12 cellular contexts compared by ENCODE assay signal in genomic region chr11:65695459-65696241, GRCh38. TPM values are rescaled to one million over a fixed set of nuclear protein-coding genes. Genes with fewer than 3 reads are reported as not detected.
A peak's percentile ranks its signal among the peaks of the same experiment; 100 is the strongest.
DNase-seq lines count a peak whose midpoint lies in the region; ATAC-seq, FAIRE-seq and TF ChIP-seq lines count a peak whose summit lies in the region.
"Had no signal": no experiment of that assay in that cellular context is flagged by ENCODE, and none has a peak within 500 bp of the region (broad histone marks: within the 10 kb centered on the region; RNA-seq: fewer than 3 reads in every experiment).

No MANE protein-coding gene starts in this region.

- BruUV-seq in HepG2 (replicated peaks; lab: Mats Ljungman, UMichigan) = no TSS peak

- H3K27ac ChIP-seq in breast epithelium (peak overlapping the region; percentile 22 to 65), HepG2 (ENCODE audit: extremely low read length, insufficient read depth, low read length) (no peak overlapping the region)

- H3K27me3 Mint-ChIP-seq in HFFc6 (ENCODE audit: insufficient read depth) = peaks cover 28% of the 10 kb centered on the region
- H3K27me3 Mint-ChIP-seq: activated B cell treated with CpG ODN at 0.5 μM for 24 hours had no signal

- H3K27ac Mint-ChIP-seq in HFFc6 = no peak overlapping the region
- H3K27ac Mint-ChIP-seq: activated B cell treated with CpG ODN at 0.5 μM for 24 hours had no signal

- H4K20me1 ChIP-seq in HepG2 (ENCODE audit: insufficient read depth, low read length) = no peaks in the 10 kb centered on the region

- H3K36me3 ChIP-seq in breast epithelium (no peaks in the 10 kb centered on the region), HepG2 (replicated peaks in 1 of 2; ENCODE audit: control insufficient read depth in 1 of 2, insufficient read depth in 2 of 2, low read length in 2 of 2) (no peaks in the 10 kb centered on the region)

- no peaks in the 10 kb centered on the region for H3K9me3 Mint-ChIP-seq in HFFc6
- H3K9me3 Mint-ChIP-seq: activated B cell treated with CpG ODN at 0.5 μM for 24 hours had no signal

- H3K79me2 ChIP-seq in HepG2 (ENCODE audit: insufficient read depth, low read length) = no peaks in the 10 kb centered on the region

- H3K4me1 Mint-ChIP-seq in HFFc6 (ENCODE audit: low read depth) = no peaks in the 10 kb centered on the region

- no peak overlapping the region for H3K4me3 ChIP-seq in breast epithelium
- peak overlapping the region in 1 of 3 experiments; percentile 10; a peak in 1 of 6 replicates for H3K4me3 ChIP-seq in HepG2 (replicated peaks in 1 of 3; ENCODE audit: insufficient read depth in 1 of 3, low read depth in 2 of 3, low read length in 3 of 3)

- H3K27me3 ChIP-seq in breast epithelium = no peaks in the 10 kb centered on the region
- peaks cover 2 to 31% of the 10 kb centered on the region in 2 experiments for H3K27me3 ChIP-seq in HepG2 (ENCODE audit: control insufficient read depth in 1 of 2, insufficient read depth in 2 of 2, low read length in 2 of 2)

- CTCF ChIA-PET in HepG2 (lab: Yijun Ruan, JAX; ENCODE audit: low intra/inter-chr PET ratio, low total read pairs) = no interaction called here

- no peak for TF ChIP-seq EP300 in HepG2 (IDR thresholded peaks at IDR 0.05; ENCODE audit: low read depth in 2 of 2, low read length in 2 of 2)
- no peak for TF ChIP-seq EP300 in HepG2 (CRISPR knock-in tag; IDR thresholded peaks at IDR 0.05; ENCODE audit: borderline replicate concordance)

- TF ChIP-seq CTCF in breast epithelium (IDR thresholded peaks at IDR 0.05) (no peak), HepG2 (CRISPR knock-in tag; IDR thresholded peaks at IDR 0.05) (no peak), HFFc6 (IDR thresholded peaks at IDR 0.05) (no peak)

- no peak overlapping the region for H3K4me3 Mint-ChIP-seq in HFFc6
- H3K4me3 Mint-ChIP-seq: activated B cell treated with CpG ODN at 0.5 μM for 24 hours had no signal

- H3K9ac ChIP-seq in HepG2 (ENCODE audit: insufficient read depth, low read depth, low read length) = no peak overlapping the region

- POLR2A ChIA-PET in HepG2 (lab: Yijun Ruan, JAX) = interaction anchor here (0.9 to 1.2 kb wide), 2 partner anchors 25 to 43 kb away, joined by 3 read pairs; partner anchors contain the start of gene RNASEH2C

- H2AFZ ChIP-seq in HepG2 (ENCODE audit: low read length) = no peak overlapping the region

- TF ChIP-seq RAD21 in HepG2 (CRISPR knock-in tag; IDR thresholded peaks at IDR 0.05) = no peak

- intact Hi-C loops in breast epithelium (cut with DNase I; ENCODE audit: low total_unique reads) = no loop called here
- intact Hi-C loops in HepG2 (cut with micrococcal nuclease; ENCODE audit: unreplicated experiment) = no loop called here

- 15% methylated on average over 12 of the region's 12 CpGs for WGBS in HepG2 (ENCODE audit: low lambda C conversion rate)

- in situ Hi-C loops in HepG2 (cut with HindIII; ENCODE audit: extremely low pct_ligation_motif_present, low pct_unique_long_range_greater_than_20kb) = no loop called here

- H3K9me3 ChIP-seq in breast epithelium = no peaks in the 10 kb centered on the region
- H3K9me3 ChIP-seq in HepG2 (ENCODE audit: low read length) = no peaks in the 10 kb centered on the region

- peak; percentile 99 for DNase-seq in COR-L47 (lab: John Stamatoyannopoulos, UW)
- DNase-seq in NCI-H2081 treated with DMSO at 0.1 percent for 48 hours (lab: John Stamatoyannopoulos, UW) = peak; percentile 93
- peak; percentile 67 to 76 for DNase-seq in breast epithelium (ENCODE audit: low spot score in 2 of 2)
- DNase-seq in HepG2 (ENCODE audit: low spot score) = peak; percentile 77
- DNase-seq in T-helper 2 cell = no peak
- no peak for DNase-seq in HFFc6
- DNase-seq in AG08396 (ENCODE audit: low spot score) = no peak
- DNase-seq: activated B cell treated with CpG ODN at 0.5 μM for 24 hours, AML-193 had no signal

- no peaks in the 10 kb centered on the region for H3K4me1 ChIP-seq in breast epithelium
- peaks cover 15% of the 10 kb centered on the region for H3K4me1 ChIP-seq in HepG2 (ENCODE audit: insufficient read depth, low read length)

- H3K4me2 ChIP-seq in HepG2 (ENCODE audit: low read depth, low read length) = peak overlapping the region; percentile 45; the same call in 1 of the 2 replicates

- no peak for FAIRE-seq in HepG2 (lab: Jason Lieb, UNC)
- FAIRE-seq: astrocyte, GM18507 had no signal

- no peaks in the 10 kb centered on the region for H3K36me3 Mint-ChIP-seq in HFFc6 (ENCODE audit: low read depth)

- ATAC-seq in HepG2 (peak; percentile 42; the same call in 2 of the 3 replicates), HG02678 (IDR thresholded peaks at IDR 0.05; ENCODE audit: unreplicated experiment) (no peak)

- TF ChIP-seq POLR2A in breast epithelium (IDR thresholded peaks at IDR 0.05) (no peak), HepG2 (IDR thresholded peaks at IDR 0.05; ENCODE audit: insufficient read depth in 1 of 2, low read depth in 2 of 2, low read length in 2 of 2) (no peak)

RNA-seq across cellular contexts. Expression of gene KAT5, which starts 16.4 kb away (rescaled TPM):
- total RNA-seq in breast epithelium (10 to 100 TPM; 50.1 to 66.7 (median 61.3) TPM), HepG2 (2016; rRNA removed; fragmentation: Illumina TruSeq; extraction: Trizol) (45.4 and 48.3 TPM in 2 replicates)
- total RNA-seq in HepG2 (2016; cell fraction: cytosol; rRNA removed; fragmentation: Illumina TruSeq; extraction: Trizol; ENCODE audit: low read depth) = 8.5 and 8.6 TPM in 2 replicates
- 45.1 and 48.4 TPM in 2 replicates for total RNA-seq in HepG2 (2016; cell fraction: insoluble cytoplasmic fraction; rRNA removed; fragmentation: Illumina TruSeq; extraction: Trizol)
- 17.0 and 19.2 TPM in 2 replicates for total RNA-seq in HepG2 (2016; cell fraction: membrane; rRNA removed; fragmentation: Illumina TruSeq; extraction: Trizol)
- total RNA-seq in HepG2 (2016; cell fraction: nucleus; rRNA removed; fragmentation: Illumina TruSeq; extraction: Trizol) = 28.1 and 30.8 TPM in 2 replicates
- 34.4 and 35.2 TPM in 2 replicates for polyA plus RNA-seq in HepG2 (2011; rRNA removed)
- polyA plus RNA-seq in HepG2 (2011; cell fraction: cytosol; rRNA removed) = 21.9 and 28.4 TPM in 2 replicates
- 53.3 and 53.6 TPM in 2 replicates for polyA plus RNA-seq in HepG2 (2011; cell fraction: nucleus; rRNA removed)
- polyA plus RNA-seq in HepG2 (2012) = 19.9 and 22.4 TPM in 2 replicates
- polyA plus RNA-seq in HepG2 (2016; cell fraction: cytosol; fragmentation: Illumina TruSeq; extraction: Trizol; ENCODE audit: low read depth) = 5.2 and 5.8 TPM in 2 replicates
- polyA plus RNA-seq in HepG2 (2016; cell fraction: insoluble cytoplasmic fraction; fragmentation: Illumina TruSeq; extraction: Trizol; ENCODE audit: low read depth) = 41.7 and 50.6 TPM in 2 replicates
- 9.1 and 12.0 TPM in 2 replicates for polyA plus RNA-seq in HepG2 (2016; cell fraction: membrane; fragmentation: Illumina TruSeq; extraction: Trizol; ENCODE audit: low read depth)
- 60.8 and 65.4 TPM in 2 replicates for polyA plus RNA-seq in HepG2 (2016; cell fraction: nucleus; fragmentation: Illumina TruSeq; extraction: Trizol; ENCODE audit: insufficient read depth, low read depth)
- polyA minus RNA-seq in HepG2 (2011; rRNA and poly(A)+ RNA removed; ENCODE audit: low replicate concordance) = 78.3 and 126 TPM in 2 replicates
- 15.4 and 16.3 TPM in 2 replicates for polyA minus RNA-seq in HepG2 (2011; cell fraction: cytosol; rRNA and poly(A)+ RNA removed)
- polyA minus RNA-seq in HepG2 (2011; cell fraction: nucleus; rRNA and poly(A)+ RNA removed) = 39.5 and 44.1 TPM in 2 replicates
- total RNA-seq in HFFc6 (2021; fragmentation: NEBNext Ultra II Directional; extraction: Animal tissue kit (Norgen Biotek cat#: 25700)) = 10 to 100 TPM; 36.5 to 42.6 (median 38.9) TPM

RNA-seq across cellular contexts. Expression of gene RNASEH2C, which starts 24.9 kb away (rescaled TPM):
- total RNA-seq in breast epithelium (100 to 1,000 TPM in 1 of 3 donors, 10 to 100 TPM in 2; 89.1 to 110 (median 99.8) TPM), HepG2 (2016; rRNA removed; fragmentation: Illumina TruSeq; extraction: Trizol) (50.9 and 65.1 TPM in 2 replicates)
- total RNA-seq in HepG2 (2016; cell fraction: cytosol; rRNA removed; fragmentation: Illumina TruSeq; extraction: Trizol; ENCODE audit: low read depth) = 57.6 and 60.3 TPM in 2 replicates
- 55.2 and 76.7 TPM in 2 replicates for total RNA-seq in HepG2 (2016; cell fraction: insoluble cytoplasmic fraction; rRNA removed; fragmentation: Illumina TruSeq; extraction: Trizol)
- total RNA-seq in HepG2 (2016; cell fraction: membrane; rRNA removed; fragmentation: Illumina TruSeq; extraction: Trizol) = 36.0 and 40.9 TPM in 2 replicates
- 18.2 and 19.2 TPM in 2 replicates for total RNA-seq in HepG2 (2016; cell fraction: nucleus; rRNA removed; fragmentation: Illumina TruSeq; extraction: Trizol)
- polyA plus RNA-seq in HepG2 (2011; rRNA removed) = 24.6 and 27.4 TPM in 2 replicates
- polyA plus RNA-seq in HepG2 (2011; cell fraction: cytosol; rRNA removed) = 34.9 and 55.1 TPM in 2 replicates
- 41.5 and 44.0 TPM in 2 replicates for polyA plus RNA-seq in HepG2 (2011; cell fraction: nucleus; rRNA removed)
- polyA plus RNA-seq in HepG2 (2012) = 16.9 and 19.3 TPM in 2 replicates
- 53.8 and 60.7 TPM in 2 replicates for polyA plus RNA-seq in HepG2 (2016; cell fraction: cytosol; fragmentation: Illumina TruSeq; extraction: Trizol; ENCODE audit: low read depth)
- polyA plus RNA-seq in HepG2 (2016; cell fraction: insoluble cytoplasmic fraction; fragmentation: Illumina TruSeq; extraction: Trizol; ENCODE audit: low read depth) = 53.3 and 62.7 TPM in 2 replicates
- 27.7 and 34.7 TPM in 2 replicates for polyA plus RNA-seq in HepG2 (2016; cell fraction: membrane; fragmentation: Illumina TruSeq; extraction: Trizol; ENCODE audit: low read depth)
- polyA plus RNA-seq in HepG2 (2016; cell fraction: nucleus; fragmentation: Illumina TruSeq; extraction: Trizol; ENCODE audit: insufficient read depth, low read depth) = 35.1 and 36.6 TPM in 2 replicates
- 9.1 and 31.0 TPM in 2 replicates for polyA minus RNA-seq in HepG2 (2011; rRNA and poly(A)+ RNA removed; ENCODE audit: low replicate concordance)
- polyA minus RNA-seq in HepG2 (2011; cell fraction: cytosol; rRNA and poly(A)+ RNA removed) = 11.3 and 11.4 TPM in 2 replicates
- polyA minus RNA-seq in HepG2 (2011; cell fraction: nucleus; rRNA and poly(A)+ RNA removed) = 12.7 and 15.0 TPM in 2 replicates
- 10 to 100 TPM; 54.0 to 85.6 (median 61.4) TPM for total RNA-seq in HFFc6 (2021; fragmentation: NEBNext Ultra II Directional; extraction: Animal tissue kit (Norgen Biotek cat#: 25700))

RNA-seq across cellular contexts. Expression of gene RELA, which starts 32.9 kb away (rescaled TPM):
- total RNA-seq in breast epithelium (10 to 100 TPM; 45.0 to 57.7 (median 46.2) TPM), HepG2 (2016; rRNA removed; fragmentation: Illumina TruSeq; extraction: Trizol) (18.7 and 21.4 TPM in 2 replicates)
- total RNA-seq in HepG2 (2016; cell fraction: cytosol; rRNA removed; fragmentation: Illumina TruSeq; extraction: Trizol; ENCODE audit: low read depth) = 13.2 and 15.2 TPM in 2 replicates
- total RNA-seq in HepG2 (2016; cell fraction: insoluble cytoplasmic fraction; rRNA removed; fragmentation: Illumina TruSeq; extraction: Trizol) = 18.1 and 22.6 TPM in 2 replicates
- total RNA-seq in HepG2 (2016; cell fraction: membrane; rRNA removed; fragmentation: Illumina TruSeq; extraction: Trizol) = 29.5 and 31.1 TPM in 2 replicates
- total RNA-seq in HepG2 (2016; cell fraction: nucleus; rRNA removed; fragmentation: Illumina TruSeq; extraction: Trizol) = 22.2 and 24.4 TPM in 2 replicates
- polyA plus RNA-seq in HepG2 (2011; rRNA removed) = 40.5 and 51.0 TPM in 2 replicates
- polyA plus RNA-seq in HepG2 (2011; cell fraction: cytosol; rRNA removed) = 17.1 and 18.5 TPM in 2 replicates
- 130 and 135 TPM in 2 replicates for polyA plus RNA-seq in HepG2 (2011; cell fraction: nucleus; rRNA removed)
- polyA plus RNA-seq in HepG2 (2012) = 35.3 and 47.6 TPM in 2 replicates
- polyA plus RNA-seq in HepG2 (2016; cell fraction: cytosol; fragmentation: Illumina TruSeq; extraction: Trizol; ENCODE audit: low read depth) = 18.5 and 18.9 TPM in 2 replicates
- polyA plus RNA-seq in HepG2 (2016; cell fraction: insoluble cytoplasmic fraction; fragmentation: Illumina TruSeq; extraction: Trizol; ENCODE audit: low read depth) = 29.6 and 39.8 TPM in 2 replicates
- 31.6 and 34.3 TPM in 2 replicates for polyA plus RNA-seq in HepG2 (2016; cell fraction: membrane; fragmentation: Illumina TruSeq; extraction: Trizol; ENCODE audit: low read depth)
- 67.4 and 71.3 TPM in 2 replicates for polyA plus RNA-seq in HepG2 (2016; cell fraction: nucleus; fragmentation: Illumina TruSeq; extraction: Trizol; ENCODE audit: insufficient read depth, low read depth)
- 44.8 and 56.8 TPM in 2 replicates for polyA minus RNA-seq in HepG2 (2011; rRNA and poly(A)+ RNA removed; ENCODE audit: low replicate concordance)
- polyA minus RNA-seq in HepG2 (2011; cell fraction: cytosol; rRNA and poly(A)+ RNA removed) = 19.2 and 21.1 TPM in 2 replicates
- polyA minus RNA-seq in HepG2 (2011; cell fraction: nucleus; rRNA and poly(A)+ RNA removed) = 31.7 and 34.9 TPM in 2 replicates
- total RNA-seq in HFFc6 (2021; fragmentation: NEBNext Ultra II Directional; extraction: Animal tissue kit (Norgen Biotek cat#: 25700)) = 10 to 100 TPM; 66.9 to 72.7 (median 69.5) TPM

RNA-seq across cellular contexts. Expression of gene SIPA1, which starts 57.7 kb away (rescaled TPM):
- total RNA-seq in breast epithelium = 10 to 100 TPM; 18.2 to 27.9 (median 25.5) TPM
- total RNA-seq in HepG2 (2016; rRNA removed; fragmentation: Illumina TruSeq; extraction: Trizol) = 5.4 and 5.8 TPM in 2 replicates
- total RNA-seq in HepG2 (2016; cell fraction: cytosol; rRNA removed; fragmentation: Illumina TruSeq; extraction: Trizol; ENCODE audit: low read depth) = 2.4 and 2.5 TPM in 2 replicates
- 5.0 and 7.9 TPM in 2 replicates for total RNA-seq in HepG2 (2016; cell fraction: insoluble cytoplasmic fraction; rRNA removed; fragmentation: Illumina TruSeq; extraction: Trizol)
- total RNA-seq in HepG2 (2016; cell fraction: membrane; rRNA removed; fragmentation: Illumina TruSeq; extraction: Trizol) = 5.1 and 6.5 TPM in 2 replicates
- total RNA-seq in HepG2 (2016; cell fraction: nucleus; rRNA removed; fragmentation: Illumina TruSeq; extraction: Trizol) = 4.5 and 6.8 TPM in 2 replicates
- 7.7 and 9.1 TPM in 2 replicates for polyA plus RNA-seq in HepG2 (2011; rRNA removed)
- polyA plus RNA-seq in HepG2 (2011; cell fraction: cytosol; rRNA removed) = 4.1 and 8.2 TPM in 2 replicates
- polyA plus RNA-seq in HepG2 (2011; cell fraction: nucleus; rRNA removed) = 29.6 and 37.0 TPM in 2 replicates
- polyA plus RNA-seq in HepG2 (2012) = 4.6 and 5.8 TPM in 2 replicates
- 2.6 and 2.8 TPM in 2 replicates for polyA plus RNA-seq in HepG2 (2016; cell fraction: cytosol; fragmentation: Illumina TruSeq; extraction: Trizol; ENCODE audit: low read depth)
- polyA plus RNA-seq in HepG2 (2016; cell fraction: insoluble cytoplasmic fraction; fragmentation: Illumina TruSeq; extraction: Trizol; ENCODE audit: low read depth) = 4.1 and 5.0 TPM in 2 replicates
- 4.4 and 5.1 TPM in 2 replicates for polyA plus RNA-seq in HepG2 (2016; cell fraction: membrane; fragmentation: Illumina TruSeq; extraction: Trizol; ENCODE audit: low read depth)
- 10.2 and 11.1 TPM in 2 replicates for polyA plus RNA-seq in HepG2 (2016; cell fraction: nucleus; fragmentation: Illumina TruSeq; extraction: Trizol; ENCODE audit: insufficient read depth, low read depth)
- 33.6 and 36.0 TPM in 2 replicates for polyA minus RNA-seq in HepG2 (2011; rRNA and poly(A)+ RNA removed; ENCODE audit: low replicate concordance)
- 9.0 and 11.6 TPM in 2 replicates for polyA minus RNA-seq in HepG2 (2011; cell fraction: cytosol; rRNA and poly(A)+ RNA removed)
- 6.8 and 10.8 TPM in 2 replicates for polyA minus RNA-seq in HepG2 (2011; cell fraction: nucleus; rRNA and poly(A)+ RNA removed)
- 10 to 100 TPM; 23.0 to 41.3 (median 38.3) TPM for total RNA-seq in HFFc6 (2021; fragmentation: NEBNext Ultra II Directional; extraction: Animal tissue kit (Norgen Biotek cat#: 25700))

Comparison
In these comparisons a context has a peak if more than half of its experiments do, and no peak if none do; other contexts are left out.
1. DNase-seq: peak in COR-L47 (single experiment), NCI-H2081 treated with DMSO at 0.1 percent for 48 hours (single experiment), breast epithelium (2 of 2) and HepG2 (single experiment); none in T-helper 2 cell (0 of 5), HFFc6 (single experiment) and AG08396 (single experiment).